1 cellular context compared by ENCODE assay signal in the genomic region with DNA sequence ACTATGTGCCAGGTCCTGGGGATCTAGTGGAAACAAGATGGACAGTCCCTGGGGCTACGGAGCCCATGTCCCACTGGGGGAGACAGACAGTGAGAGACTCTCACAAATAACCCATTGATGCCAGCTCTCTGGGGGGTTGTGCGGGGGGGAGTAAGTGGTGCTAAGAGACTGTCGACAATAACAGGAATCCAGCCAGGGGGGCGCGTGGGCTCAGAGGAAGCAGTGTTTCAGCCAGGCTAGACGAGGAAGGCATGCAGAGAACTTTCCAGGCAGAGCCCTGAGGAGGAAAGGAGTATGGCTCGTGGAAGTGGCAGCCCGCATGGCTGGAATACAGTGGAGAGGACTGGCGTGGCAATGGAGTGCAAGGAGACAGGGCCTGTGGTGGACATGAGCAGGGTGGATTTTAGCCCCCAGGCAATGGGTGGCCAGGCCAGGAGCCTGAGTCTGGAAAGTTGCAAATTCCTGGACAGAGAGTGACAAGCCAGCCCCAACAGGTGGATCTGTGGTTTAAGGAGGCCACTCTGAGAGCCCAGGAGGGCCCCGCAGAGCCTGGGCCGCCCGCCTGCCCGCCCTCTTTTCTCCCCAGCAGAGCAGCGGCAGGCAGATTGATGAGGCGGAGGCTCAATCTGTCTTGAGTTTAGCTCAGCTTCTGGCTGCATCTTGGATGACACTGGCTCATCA.
TF ChIP-seq lines count a peak whose summit lies in the region.

No MANE protein-coding gene starts in this region.

TF ChIP-seq in H1, 55 proteins besides CTCF, POLR2A, EP300 and RAD21:
- TF ChIP-seq SP1 (IDR thresholded peaks at IDR 0.05; ENCODE audit: low read depth, low read length) (no peak), GTF2F1 (IDR thresholded peaks at IDR 0.05; ENCODE audit: borderline replicate concordance, low read depth, low read length) (no peak), KDM1A (IDR thresholded peaks at IDR 0.05; ENCODE audit: borderline replicate concordance, low read length) (no peak), KDM4A (IDR thresholded peaks at IDR 0.05; ENCODE audit: low read depth, low read length, severe bottlenecking) (no peak), CBX5 (IDR thresholded peaks at IDR 0.05; ENCODE audit: low read depth, low read length) (no peak), POU5F1 (IDR thresholded peaks at IDR 0.05; ENCODE audit: low read depth, low read length) (no peak), SP2 (IDR thresholded peaks at IDR 0.05; ENCODE audit: low read length) (no peak), HDAC2 (IDR thresholded peaks at IDR 0.05; ENCODE audit: borderline replicate concordance in 1 of 2, low read depth in 2 of 2, low read length in 2 of 2) (no peak)
